In the genomic region with DNA sequence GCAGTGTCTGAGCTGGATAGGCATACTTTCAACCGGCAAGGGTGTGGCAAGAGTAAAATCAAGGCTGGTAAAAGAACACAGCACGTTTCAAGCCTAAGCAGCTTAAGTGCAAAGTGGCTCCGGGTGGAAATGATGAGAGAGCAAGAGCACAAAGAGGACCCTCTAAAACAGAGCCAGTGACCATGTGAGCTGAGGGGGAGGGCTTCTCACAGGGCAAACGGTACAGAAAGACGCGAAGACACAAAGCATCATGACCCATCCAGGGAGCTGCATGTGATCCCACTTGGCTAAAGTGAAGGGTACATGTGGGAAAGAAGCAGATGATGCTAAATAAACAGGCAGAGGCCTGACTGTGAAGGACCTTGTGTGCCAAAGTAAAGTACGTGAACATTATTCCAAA, we compare ENCODE assay signal across 12 cellular contexts. TPM values are rescaled to one million over a fixed set of nuclear protein-coding genes. Genes with fewer than 3 reads are reported as not detected.
A peak's percentile ranks its signal among the peaks of the same experiment; 100 is the strongest.
DNase-seq lines count a peak whose midpoint lies in the region; ATAC-seq and TF ChIP-seq lines count a peak whose summit lies in the region.
"Had no signal": no experiment of that assay in that cellular context is flagged by ENCODE, and none has a peak within 500 bp of the region (broad histone marks: within the 10 kb centered on the region; RNA-seq: fewer than 3 reads in every experiment).

No MANE protein-coding gene starts in this region.

- H3K79me1 ChIP-seq in IMR-90 (ENCODE audit: low read depth in 1 of 2, low read length in 2 of 2), result peaks cover 9 to 41% of the 10 kb centered on the region in 2 experiments
- H3K79me1 ChIP-seq in mesendoderm (ENCODE audit: low read length), result peaks cover under 1% of the 10 kb centered on the region

- WGBS in IMR-90 (ENCODE audit: extremely low coverage in 2 of 2, insufficient read length in 1 of 2), 2 experiments, result 78% methylated on average over 1 of the region's 7 CpGs; no CpG with 5 or more reads in 1 of the 2 experiments
- no CpG with 5 or more reads among the region's 7 CpGs for WGBS in mesendoderm (ENCODE audit: extremely low coverage, insufficient coverage, low lambda C conversion rate)

- in situ Hi-C loops in IMR-90 (cut with MboI; ENCODE audit: low sequenced_read_pairs), result no loop called here

- TF ChIP-seq RAD21 in IMR-90 (IDR thresholded peaks at IDR 0.05; ENCODE audit: low read length), result no peak

- BruUV-seq in A673 (replicated peaks; lab: Mats Ljungman, UMichigan), result no TSS peak
- no TSS peak for BruUV-seq in IMR-90 (replicated peaks; lab: Mats Ljungman, UMichigan)

- H3K27ac ChIP-seq in A673 (ENCODE audit: low read depth, low read length, poor library complexity, severe bottlenecking) (peak overlapping the region; percentile 64), IMR-90 (ENCODE audit: insufficient read depth, low read length) (peak overlapping the region; percentile 26; the same call in 1 of the 2 replicates), mesendoderm (ENCODE audit: low read depth, low read length) (no peak overlapping the region)
- peak overlapping the region; percentile 37 for H3K27ac ChIP-seq in effector memory CD4-positive, alpha-beta T cell (ENCODE audit: insufficient read depth, low read length, poor library complexity, severe bottlenecking)
- H3K27ac ChIP-seq: left lung had no signal

- H3K56ac ChIP-seq in IMR-90 (ENCODE audit: extremely low read depth, insufficient read depth, low read length), result peak overlapping the region; percentile 16; the same call in 1 of the 2 replicates
- peak overlapping the region; percentile 15 for H3K56ac ChIP-seq in mesendoderm (ENCODE audit: low read length)

- DNase-seq in A673 (ENCODE audit: low spot score), result peak; percentile 46
- DNase-seq in IMR-90, result peak; percentile 19
- no peak for DNase-seq in effector memory CD4-positive, alpha-beta T cell
- DNase-seq in mesendoderm, result peak; percentile 28
- no peak for DNase-seq in DMS 273 treated with DMSO at 0.1 percent for 48 hours (lab: John Stamatoyannopoulos, UW)
- no peak for DNase-seq in activated gamma-delta T cell treated with Interleukin-2 at 50 U/mL for 16 hours
- DNase-seq: left lung, NCI-H187 treated with DMSO at 0.1 percent for 48 hours, posterior cingulate gyrus had no signal

- TF ChIP-seq POLR2A in IMR-90 (IDR thresholded peaks at IDR 0.05; ENCODE audit: low read depth, low read length), result no peak

- H3K18ac ChIP-seq in IMR-90 (ENCODE audit: low read depth, low read length), result peak overlapping the region; percentile 90
- no peak overlapping the region for H3K18ac ChIP-seq in mesendoderm (ENCODE audit: low read length)

- no peaks in the 10 kb centered on the region for H4K20me1 ChIP-seq in IMR-90 (ENCODE audit: insufficient read depth, low read length)

- peak overlapping the region; percentile 92 for H2BK120ac ChIP-seq in IMR-90 (ENCODE audit: low read depth, low read length)
- no peak overlapping the region for H2BK120ac ChIP-seq in mesendoderm (ENCODE audit: low read depth, low read length)

- H3K4me1 ChIP-seq in A673 (ENCODE audit: insufficient read depth, low read length, poor library complexity, severe bottlenecking) (peaks cover 32% of the 10 kb centered on the region), IMR-90 (ENCODE audit: control insufficient read depth, insufficient read depth, low read length) (peaks cover 15% of the 10 kb centered on the region), mesendoderm (ENCODE audit: control insufficient read depth, low read depth, low read length) (no peaks in the 10 kb centered on the region)
- H3K4me1 ChIP-seq in effector memory CD4-positive, alpha-beta T cell (ENCODE audit: control insufficient read depth, insufficient read depth, low read length, poor library complexity, severe bottlenecking), result peaks cover 30% of the 10 kb centered on the region

- peak overlapping the region; percentile 61 for H3K14ac ChIP-seq in IMR-90 (replicated peaks; ENCODE audit: low read depth, low read length)

- peak overlapping the region; percentile 75 for H2AK9ac ChIP-seq in IMR-90 (replicated peaks; ENCODE audit: low read depth, low read length, poor library complexity)

- H2BK5ac ChIP-seq in IMR-90 (ENCODE audit: low read depth, low read length, poor library complexity, severe bottlenecking) (peak overlapping the region; percentile 90), mesendoderm (ENCODE audit: low read length) (no peak overlapping the region)

- H4K5ac ChIP-seq in IMR-90 (ENCODE audit: low read depth, low read length) (peak overlapping the region; percentile 96), mesendoderm (ENCODE audit: low read length) (no peak overlapping the region)

- no peaks in the 10 kb centered on the region for H3K27me3 ChIP-seq in A673 (replicated peaks; ENCODE audit: insufficient read depth, low read depth, low read length, poor library complexity)
- no peaks in the 10 kb centered on the region for H3K27me3 ChIP-seq in IMR-90 (ENCODE audit: control insufficient read depth, insufficient read depth, low read length)
- no peaks in the 10 kb centered on the region for H3K27me3 ChIP-seq in effector memory CD4-positive, alpha-beta T cell (replicated peaks; ENCODE audit: control insufficient read depth, insufficient read depth, low read length, poor library complexity, severe bottlenecking)
- H3K27me3 ChIP-seq in mesendoderm (ENCODE audit: insufficient read depth, low read length, poor library complexity), result no peaks in the 10 kb centered on the region
- H3K27me3 ChIP-seq: left lung had no signal

- peak; percentile 31 for ATAC-seq in IMR-90 (ENCODE audit: low read depth)
- no peak for ATAC-seq in GM21447 (IDR thresholded peaks at IDR 0.05; ENCODE audit: unreplicated experiment)
- no peak for ATAC-seq in HG03439 (IDR thresholded peaks at IDR 0.05; ENCODE audit: unreplicated experiment)
- ATAC-seq: esophagus mucosa had no signal

- H2AK5ac ChIP-seq in IMR-90 (ENCODE audit: low read depth, low read length), result peak overlapping the region; percentile 94
- no peak overlapping the region for H2AK5ac ChIP-seq in mesendoderm (ENCODE audit: low read length)

- dilution Hi-C loops in IMR-90 (cut with HindIII; ENCODE audit: low sequenced_read_pairs, unreplicated experiment), result no loop called here

- H3K23ac ChIP-seq in IMR-90 (ENCODE audit: low read depth, low read length) (peak overlapping the region; percentile 87), mesendoderm (ENCODE audit: low read length) (no peak overlapping the region)

- peak overlapping the region; percentile 87 for H2BK20ac ChIP-seq in IMR-90 (ENCODE audit: low read depth, low read length)

- H3K4me2 ChIP-seq in IMR-90 (ENCODE audit: low read depth, low read length) (peak overlapping the region; percentile 77), mesendoderm (ENCODE audit: low read length) (no peak overlapping the region)

- peak overlapping the region; percentile 67 to 87 for H4K8ac ChIP-seq in IMR-90 (ENCODE audit: low read depth in 2 of 2, low read length in 2 of 2)
- H4K8ac ChIP-seq in mesendoderm (ENCODE audit: low read depth, low read length), result no peak overlapping the region

- H2BK15ac ChIP-seq in IMR-90 (ENCODE audit: low read depth, low read length) (peak overlapping the region; percentile 99; the same call in 2 of the 3 replicates), mesendoderm (replicated peaks; ENCODE audit: low read depth) (no peak overlapping the region)

- H3K4ac ChIP-seq in IMR-90 (ENCODE audit: low read depth, low read length) (peak overlapping the region; percentile 82), mesendoderm (ENCODE audit: low read depth, low read length) (no peak overlapping the region)

- H3K36me3 ChIP-seq in A673 (ENCODE audit: insufficient read depth, low read length, poor library complexity, severe bottlenecking), result no peaks in the 10 kb centered on the region
- H3K36me3 ChIP-seq in IMR-90 (ENCODE audit: control insufficient read depth, insufficient read depth, low read length), result no peaks in the 10 kb centered on the region
- no peaks in the 10 kb centered on the region for H3K36me3 ChIP-seq in effector memory CD4-positive, alpha-beta T cell (ENCODE audit: control insufficient read depth, insufficient read depth, low read length)
- no peaks in the 10 kb centered on the region for H3K36me3 ChIP-seq in mesendoderm (ENCODE audit: control insufficient read depth, insufficient read depth, low read length)
- H3K36me3 ChIP-seq: left lung had no signal

- POLR2A ChIA-PET in A673 (lab: Charles Lee; ENCODE audit: low non-redundant PET) (no interaction called here), IMR-90 (lab: Charles Lee; ENCODE audit: unreplicated experiment) (no interaction called here)

- no peak overlapping the region for H3K4me3 ChIP-seq in A673 (ENCODE audit: low read depth, low read length, poor library complexity, severe bottlenecking)
- no peak overlapping the region for H3K4me3 ChIP-seq in IMR-90 (ENCODE audit: insufficient read depth, low read depth, low read length)
- peak overlapping the region; percentile 1 for H3K4me3 ChIP-seq in effector memory CD4-positive, alpha-beta T cell (ENCODE audit: insufficient read depth, low read depth, low read length, poor library complexity, severe bottlenecking)
- H3K4me3 ChIP-seq in mesendoderm (ENCODE audit: low read length), result no peak overlapping the region
- H3K4me3 ChIP-seq: left lung had no signal

- H3K9me3 ChIP-seq in A673 (ENCODE audit: low read depth, low read length, poor library complexity, severe bottlenecking), result no peaks in the 10 kb centered on the region
- no peaks in the 10 kb centered on the region for H3K9me3 ChIP-seq in IMR-90 (ENCODE audit: control insufficient read depth, insufficient read depth, low read length)
- no peaks in the 10 kb centered on the region for H3K9me3 ChIP-seq in effector memory CD4-positive, alpha-beta T cell (ENCODE audit: control insufficient read depth, low read length)
- H3K9me3 ChIP-seq: left lung had no signal

- peak overlapping the region; percentile 86 for H4K91ac ChIP-seq in IMR-90 (ENCODE audit: insufficient read depth, low read depth, low read length)

- H3K9ac ChIP-seq in IMR-90 (ENCODE audit: low read depth, low read length) (no peak overlapping the region; the same call in 1 of the 2 replicates), mesendoderm (ENCODE audit: low read length) (no peak overlapping the region)

- peaks cover under 1% of the 10 kb centered on the region for H3K79me2 ChIP-seq in mesendoderm (ENCODE audit: control insufficient read depth, insufficient read depth, low read length)

- peaks cover 8% of the 10 kb centered on the region for H3K9me1 ChIP-seq in IMR-90 (ENCODE audit: insufficient read depth, low read length)

- peak overlapping the region; percentile 92 for H2AFZ ChIP-seq in IMR-90 (replicated peaks; ENCODE audit: low read length, poor library complexity)

- CTCF ChIA-PET in A673 (lab: Charles Lee) (interaction anchor here (1.0 kb wide), 1 partner anchor 73 kb away, joined by 7 read pairs; the partner anchor contains the start of gene ARMC12), IMR-90 (lab: Yijun Ruan, JAX) (no interaction called here)

- TF ChIP-seq CTCF in A673 (conservative IDR thresholded peaks at IDR 0.05; ENCODE audit: low read depth, low read length) (no peak), IMR-90 (conservative IDR thresholded peaks at IDR 0.05; ENCODE audit: low read depth, low read length) (no peak)

- intact Hi-C loops in A673 (cut with micrococcal nuclease; ENCODE audit: unreplicated experiment) (no loop called here), IMR-90 (cut with micrococcal nuclease) (no loop called here)

RNA-seq across cellular contexts. Expression of gene FKBP5, which starts 25.7 kb away (rescaled TPM):
- total RNA-seq in A673 (2021), result 20.4 and 26.2 TPM in 2 replicates
- 7.0 and 10.0 TPM in 2 replicates for total RNA-seq in IMR-90 (2012; rRNA removed)
- 5.6 and 6.8 TPM in 2 replicates for polyA plus RNA-seq in IMR-90 (2012; rRNA removed)
- polyA plus RNA-seq in IMR-90 (2012; cell fraction: cytosol; rRNA removed), result 1.2 and 2.7 TPM in 2 replicates
- polyA plus RNA-seq in IMR-90 (2012; cell fraction: nucleus; rRNA removed; ENCODE audit: low replicate concordance), result 0.62 and 3.4 TPM in 2 replicates
- 38.7 TPM for polyA plus RNA-seq in mesendoderm (2013, experiment 1 of 2)
- 38.4 TPM for polyA plus RNA-seq in mesendoderm (2013, experiment 2 of 2)

Comparison
In these comparisons a context has a peak if more than half of its experiments do, and no peak if none do; other contexts are left out.
1. DNase-seq: peak in A673 (single experiment), IMR-90 (single experiment) and mesendoderm (single experiment); none in effector memory CD4-positive, alpha-beta T cell (0 of 3), DMS 273 treated with DMSO at 0.1 percent for 48 hours (single experiment) and activated gamma-delta T cell treated with Interleukin-2 at 50 U/mL for 16 hours (single experiment).